Comparison of ENCODE assay signal across 8 cellular contexts in genomic region chr13:19701619-19702018, GRCh38.
A peak's percentile ranks its signal among the peaks of the same experiment; 100 is the strongest.
DNase-seq lines count a peak whose midpoint lies in the region; ATAC-seq, FAIRE-seq and TF ChIP-seq lines count a peak whose summit lies in the region.
"Not testable (repeated sequence)": the region's sequence is repeated elsewhere in the genome, so short reads cannot be mapped to it uniquely, and the experiment has no call there.

No MANE protein-coding gene starts in this region.

- H3K27ac ChIP-seq in A549; GM23248; IMR-90 (ENCODE audit: insufficient read depth, low read length): not testable (repeated sequence)
- H3K27ac ChIP-seq in smooth muscle cell (ENCODE audit: low read depth), result peak overlapping the region; percentile 26

- not testable (repeated sequence) for H3K9me3 Mint-ChIP-seq in activated T-cell treated with anti-CD3 and anti-CD28 coated beads, Interleukin-2, amount 50 U/mL, for 24 hours; central memory CD8-positive, alpha-beta T cell

- not testable (repeated sequence) for TF ChIP-seq CTCF in A549 (IDR thresholded peaks at IDR 0.05); IMR-90 (conservative IDR thresholded peaks at IDR 0.05; ENCODE audit: low read depth, low read length); smooth muscle cell (IDR thresholded peaks at IDR 0.05; ENCODE audit: borderline replicate concordance, insufficient read depth, poor library complexity, severe bottlenecking)

- H2AK5ac ChIP-seq in IMR-90 (ENCODE audit: low read depth, low read length), result not testable (repeated sequence)

- H3K4ac ChIP-seq in IMR-90 (ENCODE audit: low read depth, low read length), result not testable (repeated sequence)

- POLR2A ChIA-PET in A549 (lab: Yijun Ruan, JAX); IMR-90 (lab: Charles Lee; ENCODE audit: unreplicated experiment): not testable (repeated sequence)

- H3K9me3 ChIP-seq in A549; GM23248 (ENCODE audit: low read depth); IMR-90 (ENCODE audit: control insufficient read depth, insufficient read depth, low read length); smooth muscle cell (replicated peaks; ENCODE audit: low read depth): not testable (repeated sequence)

- H4K91ac ChIP-seq in IMR-90 (ENCODE audit: insufficient read depth, low read depth, low read length), result not testable (repeated sequence)

- H2BK20ac ChIP-seq in IMR-90 (ENCODE audit: low read depth, low read length), result not testable (repeated sequence)

- H2BK5ac ChIP-seq in IMR-90 (ENCODE audit: low read depth, low read length, poor library complexity, severe bottlenecking), result not testable (repeated sequence)

- not testable (repeated sequence) for BruUV-seq in IMR-90 (replicated peaks; lab: Mats Ljungman, UMichigan)

- H3K79me2 ChIP-seq in GM23248 (ENCODE audit: insufficient read depth), result not testable (repeated sequence)
- peaks cover 16% of the 10 kb centered on the region for H3K79me2 ChIP-seq in smooth muscle cell (ENCODE audit: low read depth)

- H3K18ac ChIP-seq in IMR-90 (ENCODE audit: low read depth, low read length), result not testable (repeated sequence)

- not testable (repeated sequence) for H3K4me3 Mint-ChIP-seq in activated T-cell treated with anti-CD3 and anti-CD28 coated beads, Interleukin-2, amount 50 U/mL, for 24 hours; central memory CD8-positive, alpha-beta T cell

- not testable (repeated sequence) for ATAC-seq in A549; central memory CD8-positive, alpha-beta T cell (replicated peaks; ENCODE audit: extremely low read depth, poor library complexity, severe bottlenecking)
- peak; percentile 58 for ATAC-seq in IMR-90 (ENCODE audit: low read depth)

- not testable (repeated sequence) for H3K27me3 ChIP-seq in GM23248 (replicated peaks; ENCODE audit: insufficient read depth); IMR-90 (ENCODE audit: control insufficient read depth, insufficient read depth, low read length); smooth muscle cell (ENCODE audit: low read depth)

- H3K36me3 Mint-ChIP-seq in activated T-cell treated with anti-CD3 and anti-CD28 coated beads, Interleukin-2, amount 50 U/mL, for 24 hours (ENCODE audit: low read depth), result peaks cover 63% of the 10 kb centered on the region
- peaks cover 15% of the 10 kb centered on the region for H3K36me3 Mint-ChIP-seq in central memory CD8-positive, alpha-beta T cell (ENCODE audit: insufficient read depth)

- not testable (repeated sequence) for DNase-seq in A549 (ENCODE audit: low read depth in 1 of 2, low spot score in 1 of 2); IMR-90; activated T-cell treated with anti-CD3 and anti-CD28 coated beads, Interleukin-2, amount 50 U/mL, for 24 hours; central memory CD8-positive, alpha-beta T cell (ENCODE audit: low spot score in 2 of 2); smooth muscle cell (lab: John Stamatoyannopoulos, UW; ENCODE audit: unreplicated experiment)
- DNase-seq in GM23248, result peak; percentile 8

- not testable (repeated sequence) for H3K9me2 ChIP-seq in GM23248 (ENCODE audit: insufficient read depth)

- H2BK15ac ChIP-seq in IMR-90 (ENCODE audit: low read depth, low read length), result not testable (repeated sequence)

- not testable (repeated sequence) for H2AK9ac ChIP-seq in IMR-90 (replicated peaks; ENCODE audit: low read depth, low read length, poor library complexity)

- CTCF ChIA-PET in A549 (lab: Yijun Ruan, JAX), result interaction anchor here (0.5 kb wide), 1 partner anchor 159 kb away, joined by 3 read pairs; no protein-coding TSS in a partner anchor
- CTCF ChIA-PET in IMR-90 (lab: Yijun Ruan, JAX), result not testable (repeated sequence)

- dilution Hi-C loops in IMR-90 (cut with HindIII; ENCODE audit: low sequenced_read_pairs, unreplicated experiment), result not testable (repeated sequence)

- TF ChIP-seq RAD21 in A549 (conservative IDR thresholded peaks at IDR 0.05 in 1 of 2, IDR thresholded peaks at IDR 0.05 in 1 of 2); IMR-90 (IDR thresholded peaks at IDR 0.05; ENCODE audit: low read length): not testable (repeated sequence)

- H3F3A ChIP-seq in GM23248 (ENCODE audit: insufficient read depth); smooth muscle cell (ENCODE audit: low read depth): not testable (repeated sequence)

- in situ Hi-C loops in GM23248 (cut with MboI), result not testable (repeated sequence)
- in situ Hi-C loops in IMR-90 (cut with MboI; ENCODE audit: low sequenced_read_pairs), result loop anchor here (10.0 kb wide), 1 partner anchor 497 kb away; no protein-coding TSS in a partner anchor

- not testable (repeated sequence) for FAIRE-seq in A549 (lab: Jason Lieb, UNC)
- FAIRE-seq in endometrium (lab: Jason Lieb, UNC), result peak; percentile 41
- FAIRE-seq in islet of Langerhans (lab: Jason Lieb, UNC), result peak; percentile 81

- H3K79me1 ChIP-seq in IMR-90 (ENCODE audit: low read depth in 1 of 2, low read length in 2 of 2), result not testable (repeated sequence)

- H3K23ac ChIP-seq in IMR-90 (ENCODE audit: low read depth, low read length), result not testable (repeated sequence)

- not testable (repeated sequence) for H3K4me2 ChIP-seq in A549; IMR-90 (ENCODE audit: low read depth, low read length); smooth muscle cell
- peak overlapping the region; percentile 41 for H3K4me2 ChIP-seq in GM23248 (ENCODE audit: unreplicated experiment)

- H4K8ac ChIP-seq in IMR-90 (ENCODE audit: low read depth in 2 of 2, low read length in 2 of 2), result not testable (repeated sequence)

- intact Hi-C loops in IMR-90 (cut with micrococcal nuclease), result loop anchor here (10.0 kb wide), 1 partner anchor 253 kb away; the partner anchor contains the start of gene ZMYM2

- not testable (repeated sequence) for H3K27me3 Mint-ChIP-seq in activated T-cell treated with anti-CD3 and anti-CD28 coated beads, Interleukin-2, amount 50 U/mL, for 24 hours; central memory CD8-positive, alpha-beta T cell

- not testable (repeated sequence) for H3K9ac ChIP-seq in GM23248; IMR-90 (ENCODE audit: low read depth, low read length); smooth muscle cell (ENCODE audit: low read depth)

- TF ChIP-seq EP300 in A549 (IDR thresholded peaks at IDR 0.05), result not testable (repeated sequence)

- not testable (repeated sequence) for H2BK120ac ChIP-seq in IMR-90 (ENCODE audit: low read depth, low read length)

- H4K20me1 ChIP-seq in GM23248 (ENCODE audit: insufficient read depth); IMR-90 (ENCODE audit: insufficient read depth, low read length): not testable (repeated sequence)
- peaks cover 17% of the 10 kb centered on the region for H4K20me1 ChIP-seq in smooth muscle cell (ENCODE audit: low read depth)

- not testable (repeated sequence) for H2AFZ ChIP-seq in GM23248; IMR-90 (replicated peaks; ENCODE audit: low read length, poor library complexity); smooth muscle cell (ENCODE audit: low read depth)

- not testable (repeated sequence) for H3K9me1 ChIP-seq in IMR-90 (ENCODE audit: insufficient read depth, low read length)

- H3K27ac Mint-ChIP-seq in activated T-cell treated with anti-CD3 and anti-CD28 coated beads, Interleukin-2, amount 50 U/mL, for 24 hours, result peak overlapping the region; percentile 52
- H3K27ac Mint-ChIP-seq in central memory CD8-positive, alpha-beta T cell (ENCODE audit: low read depth), result peak overlapping the region; percentile 32

- not testable (repeated sequence) for H3K36me3 ChIP-seq in GM23248 (ENCODE audit: low read depth); IMR-90 (ENCODE audit: control insufficient read depth, insufficient read depth, low read length); smooth muscle cell (ENCODE audit: low read depth)

- TF ChIP-seq POLR2A in A549 (IDR thresholded peaks at IDR 0.05; ENCODE audit: low read length); IMR-90 (IDR thresholded peaks at IDR 0.05; ENCODE audit: low read depth, low read length): not testable (repeated sequence)

- H4K5ac ChIP-seq in IMR-90 (ENCODE audit: low read depth, low read length), result not testable (repeated sequence)

- H3K56ac ChIP-seq in IMR-90 (ENCODE audit: extremely low read depth, insufficient read depth, low read length), result not testable (repeated sequence)

- H3K4me1 ChIP-seq in A549; IMR-90 (ENCODE audit: control insufficient read depth, insufficient read depth, low read length); smooth muscle cell (ENCODE audit: low read depth): not testable (repeated sequence)
- peaks cover 18% of the 10 kb centered on the region for H3K4me1 ChIP-seq in GM23248 (ENCODE audit: insufficient read depth)

- not testable (repeated sequence) for H3K4me3 ChIP-seq in A549; GM23248; IMR-90 (ENCODE audit: insufficient read depth, low read depth, low read length); smooth muscle cell

- peaks cover 19% of the 10 kb centered on the region for H3K4me1 Mint-ChIP-seq in activated T-cell treated with anti-CD3 and anti-CD28 coated beads, Interleukin-2, amount 50 U/mL, for 24 hours (ENCODE audit: low read depth)
- H3K4me1 Mint-ChIP-seq in central memory CD8-positive, alpha-beta T cell, result peaks cover 12% of the 10 kb centered on the region

- not testable (repeated sequence) for H3K14ac ChIP-seq in IMR-90 (replicated peaks; ENCODE audit: low read depth, low read length)

TF ChIP-seq in A549, 52 proteins besides CTCF, POLR2A, EP300 and RAD21:
- not testable (repeated sequence) for TF ChIP-seq FOSL2 (IDR thresholded peaks at IDR 0.05)
- 0 out of 2 replicates have a peak, but pooled peaks have one; percentile 20 for TF ChIP-seq FOSL2 (CRISPR knock-in tag; IDR thresholded peaks at IDR 0.05)

TF ChIP-seq in IMR-90, 13 proteins besides CTCF, POLR2A, EP300 and RAD21:
- peak; percentile 19; the same call in 1 of the 2 replicates for TF ChIP-seq FOS (IDR thresholded peaks at IDR 0.05; ENCODE audit: low read depth, low read length)
TF ChIP-seq in IMR-90: peak in this region for 1; not testable (repeated sequence) for 12.
